In genomic region chr6:124919703-124920102, GRCh38 we compare ENCODE assay signal across 1 cellular context. TPM values are rescaled to one million over a fixed set of nuclear protein-coding genes. Genes with fewer than 3 reads are reported as not detected.
"Had no signal": no experiment of that assay in that cellular context is flagged by ENCODE, and none has a peak within 500 bp of the region (broad histone marks: within the 10 kb centered on the region; RNA-seq: fewer than 3 reads in every experiment).

No MANE protein-coding gene starts in this region.

RNA-seq across cellular contexts. Expression of gene RNF217, which starts 42.5 kb away (rescaled TPM):
- total RNA-seq: OCI-LY7 had no signal
